24 cellular contexts compared by ENCODE assay signal in genomic region chr11:14081541-14082211, GRCh38.
DNase-seq lines count a peak whose midpoint lies in the region; ATAC-seq, FAIRE-seq and TF ChIP-seq lines count a peak whose summit lies in the region.
"Had no signal": no experiment of that assay in that cellular context is flagged by ENCODE, and none has a peak within 500 bp of the region (broad histone marks: within the 10 kb centered on the region; RNA-seq: fewer than 3 reads in every experiment).

No MANE protein-coding gene starts in this region.

- H3F3A ChIP-seq in GM23338 (replicated peaks; ENCODE audit: low read depth), result no peaks in the 10 kb centered on the region
- H3F3A ChIP-seq in smooth muscle cell (ENCODE audit: low read depth), result peaks cover 13% of the 10 kb centered on the region

- no peaks in the 10 kb centered on the region for H3K36me3 Mint-ChIP-seq in GM23338 (ENCODE audit: low read depth)
- H3K36me3 Mint-ChIP-seq: activated naive CD4-positive, alpha-beta T cell treated with anti-CD3 and anti-CD28 coated beads, Interleukin-2, amount 50 U/mL, for 72 hours; brain; CD14-positive monocyte had no signal

- H3K4me3 ChIP-seq in GM23338, result no peak overlapping the region
- no peak overlapping the region for H3K4me3 ChIP-seq in left lung
- H3K4me3 ChIP-seq in smooth muscle cell, result no peak overlapping the region
- H3K4me3 ChIP-seq: MG63, ovary had no signal

- H3K9me2 ChIP-seq in GM23338 (ENCODE audit: insufficient read depth), result 0 out of 2 replicates have a peak, but pooled peaks cover 2% of the 10 kb centered on the region

- no peaks in the 10 kb centered on the region for H3K4me1 ChIP-seq in GM23338 (ENCODE audit: insufficient read depth)
- peaks cover 0 to 7% of the 10 kb centered on the region in 2 donors for H3K4me1 ChIP-seq in left lung
- H3K4me1 ChIP-seq in smooth muscle cell (ENCODE audit: low read depth), result peaks cover 24% of the 10 kb centered on the region

- H3K79me2 ChIP-seq in GM23338 (replicated peaks; ENCODE audit: insufficient read depth) (no peaks in the 10 kb centered on the region), smooth muscle cell (ENCODE audit: low read depth) (no peaks in the 10 kb centered on the region)

- H3K27ac ChIP-seq in GM23338 (ENCODE audit: low read depth) (no peak overlapping the region), left lung (peak overlapping the region in 1 of 2 donors; percentile 65), smooth muscle cell (ENCODE audit: low read depth) (peak overlapping the region; percentile 41)

- TF ChIP-seq CTCF in GM23338 (conservative IDR thresholded peaks at IDR 0.05; ENCODE audit: low read depth in 2 of 2), result no peak
- TF ChIP-seq CTCF in left lung (IDR thresholded peaks at IDR 0.05), result no peak
- no peak for TF ChIP-seq CTCF in smooth muscle cell (IDR thresholded peaks at IDR 0.05; ENCODE audit: borderline replicate concordance, insufficient read depth, poor library complexity, severe bottlenecking)

- H3K27me3 ChIP-seq in GM23338 (ENCODE audit: insufficient read depth), result no peaks in the 10 kb centered on the region
- no peaks in the 10 kb centered on the region for H3K27me3 ChIP-seq in left lung
- no peaks in the 10 kb centered on the region for H3K27me3 ChIP-seq in smooth muscle cell (ENCODE audit: low read depth)
- H3K27me3 ChIP-seq: MG63, ovary had no signal

- no peak overlapping the region for H3K4me3 Mint-ChIP-seq in GM23338
- H3K4me3 Mint-ChIP-seq: activated CD8-positive, alpha-beta T cell treated with anti-CD3 and anti-CD28 coated beads, Interleukin-2, amount 10 ng/mL, durations not matched to agents 7 days and 5 days; activated T-cell treated with anti-CD3 and anti-CD28 coated beads, Interleukin-2, amount 50 U/mL, for 4 hours; brain; CD14-positive monocyte; stimulated activated naive CD8-positive, alpha-beta T cell treated with anti-CD3 and anti-CD28 coated beads, Interleukin-15, Interleukin-2, amounts not matched to agents 100 ng/mL and 50 ng/mL, for 24 hours had no signal

- H3K36me3 ChIP-seq in GM23338 (ENCODE audit: insufficient read depth) (no peaks in the 10 kb centered on the region), left lung (no peaks in the 10 kb centered on the region), smooth muscle cell (ENCODE audit: low read depth) (no peaks in the 10 kb centered on the region)
- H3K36me3 ChIP-seq: MG63, ovary had no signal

- no peak overlapping the region for H3K9ac ChIP-seq in smooth muscle cell (ENCODE audit: low read depth)

- H3K9me3 Mint-ChIP-seq in GM23338, result no peaks in the 10 kb centered on the region
- H3K9me3 Mint-ChIP-seq: activated naive CD4-positive, alpha-beta T cell treated with anti-CD3 and anti-CD28 coated beads, Interleukin-2, amount 50 U/mL, for 72 hours; activated T-cell treated with anti-CD3 and anti-CD28 coated beads, Interleukin-2, amount 50 U/mL, for 4 hours; stimulated activated naive CD8-positive, alpha-beta T cell treated with anti-CD3 and anti-CD28 coated beads, Interleukin-15, Interleukin-2, amounts not matched to agents 100 ng/mL and 50 ng/mL, for 24 hours had no signal

- no peaks in the 10 kb centered on the region for H3K4me1 Mint-ChIP-seq in GM23338

- DNase-seq in GM23338 (ENCODE audit: low spot score) (no peak), left lung (no peak), smooth muscle cell (lab: John Stamatoyannopoulos, UW; ENCODE audit: unreplicated experiment) (no peak), NCI-H2227 treated with DMSO at 0.1 percent for 48 hours (lab: John Stamatoyannopoulos, UW) (no peak), CD1c-positive myeloid dendritic cell (ENCODE audit: extremely low spot score) (no peak), NCI-H2107 treated with DMSO at 0.1 percent for 48 hours (lab: John Stamatoyannopoulos, UW; ENCODE audit: unreplicated experiment) (no peak)
- DNase-seq: ACHN; activated CD8-positive, alpha-beta T cell treated with anti-CD3 and anti-CD28 coated beads, Interleukin-2, amount 10 ng/mL, durations not matched to agents 7 days and 5 days; activated T-cell treated with anti-CD3 and anti-CD28 coated beads, Interleukin-2, amount 50 U/mL, for 4 hours; cortex of kidney; IMR-90; MG63; NCI-H1436 treated with DMSO at 0.1 percent for 48 hours; NCI-H774; ovary; stimulated activated CD4-positive, alpha-beta T cell treated with anti-CD3 and anti-CD28 coated beads, Interleukin-2, amount 100 ng/mL, for 48 hours had no signal

- no peaks in the 10 kb centered on the region for H4K20me1 ChIP-seq in GM23338 (replicated peaks; ENCODE audit: insufficient read depth)
- no peaks in the 10 kb centered on the region for H4K20me1 ChIP-seq in smooth muscle cell (ENCODE audit: low read depth)

- peaks cover 0 to 2% of the 10 kb centered on the region in 2 donors for H3K9me3 ChIP-seq in left lung
- no peaks in the 10 kb centered on the region for H3K9me3 ChIP-seq in smooth muscle cell (replicated peaks; ENCODE audit: low read depth)
- H3K9me3 ChIP-seq: MG63, ovary had no signal

- H2AFZ ChIP-seq in GM23338, result peak overlapping the region; percentile 52; the same call in 1 of the 2 replicates
- H2AFZ ChIP-seq in smooth muscle cell (ENCODE audit: low read depth), result no peak overlapping the region

- no peak overlapping the region for H3K4me2 ChIP-seq in GM23338
- peak overlapping the region; percentile 3 for H3K4me2 ChIP-seq in smooth muscle cell

- FAIRE-seq in endometrium (lab: Jason Lieb, UNC), result peak; percentile 72
- FAIRE-seq: GM12891 had no signal

- no peak overlapping the region for H3K27ac Mint-ChIP-seq in GM23338
- H3K27ac Mint-ChIP-seq: activated CD8-positive, alpha-beta T cell treated with anti-CD3 and anti-CD28 coated beads, Interleukin-2, amount 10 ng/mL, durations not matched to agents 7 days and 5 days; activated naive CD4-positive, alpha-beta T cell treated with anti-CD3 and anti-CD28 coated beads, Interleukin-2, amount 50 U/mL, for 72 hours; CD14-positive monocyte; stimulated activated naive CD8-positive, alpha-beta T cell treated with anti-CD3 and anti-CD28 coated beads, Interleukin-15, Interleukin-2, amounts not matched to agents 100 ng/mL and 50 ng/mL, for 24 hours had no signal

- ATAC-seq in GM23338, result no peak
- peak; percentile 70 for ATAC-seq in left lung
- ATAC-seq in HG03460 (IDR thresholded peaks at IDR 0.05; ENCODE audit: unreplicated experiment), result no peak
- ATAC-seq: activated CD8-positive, alpha-beta T cell treated with anti-CD3 and anti-CD28 coated beads, Interleukin-2, amount 10 ng/mL, durations not matched to agents 7 days and 5 days; activated naive CD4-positive, alpha-beta T cell treated with anti-CD3 and anti-CD28 coated beads, Interleukin-2, amount 50 U/mL, for 72 hours; activated T-cell treated with anti-CD3 and anti-CD28 coated beads, Interleukin-2, amount 50 U/mL, for 4 hours; HCT116 had no signal

- H3K27me3 Mint-ChIP-seq in GM23338 (ENCODE audit: insufficient read depth, low read depth, poor library complexity), result peaks cover 6% of the 10 kb centered on the region
- H3K27me3 Mint-ChIP-seq: stimulated activated naive CD8-positive, alpha-beta T cell treated with anti-CD3 and anti-CD28 coated beads, Interleukin-15, Interleukin-2, amounts not matched to agents 100 ng/mL and 50 ng/mL, for 24 hours had no signal

- WGBS in smooth muscle cell (ENCODE audit: low lambda C conversion rate), result 60% methylated on average over 7 of the region's 7 CpGs

- intact Hi-C loops in left lung (cut with DNase I), result no loop called here

TF ChIP-seq in GM23338, 12 proteins besides CTCF, POLR2A, EP300 and RAD21 (continues in another document):
- TF ChIP-seq NANOG (IDR thresholded peaks at IDR 0.05; ENCODE audit: borderline replicate concordance) (no peak), JUNB (IDR thresholded peaks at IDR 0.05; ENCODE audit: unreplicated experiment) (no peak), ZNF114 (CRISPR knock-in tag; IDR thresholded peaks at IDR 0.05) (no peak), STAT1 (IDR thresholded peaks at IDR 0.05; ENCODE audit: unreplicated experiment) (no peak), POLR2AphosphoS5 (IDR thresholded peaks at IDR 0.05; ENCODE audit: low read depth) (no peak), EZH2phosphoT487 (IDR thresholded peaks at IDR 0.05; ENCODE audit: unreplicated experiment) (no peak), EZH2 (IDR thresholded peaks at IDR 0.05; ENCODE audit: low read depth, unreplicated experiment) (no peak), ZNF331 (CRISPR knock-in tag; IDR thresholded peaks at IDR 0.05; ENCODE audit: low read depth) (no peak)
- TF ChIP-seq, protein P1, sequence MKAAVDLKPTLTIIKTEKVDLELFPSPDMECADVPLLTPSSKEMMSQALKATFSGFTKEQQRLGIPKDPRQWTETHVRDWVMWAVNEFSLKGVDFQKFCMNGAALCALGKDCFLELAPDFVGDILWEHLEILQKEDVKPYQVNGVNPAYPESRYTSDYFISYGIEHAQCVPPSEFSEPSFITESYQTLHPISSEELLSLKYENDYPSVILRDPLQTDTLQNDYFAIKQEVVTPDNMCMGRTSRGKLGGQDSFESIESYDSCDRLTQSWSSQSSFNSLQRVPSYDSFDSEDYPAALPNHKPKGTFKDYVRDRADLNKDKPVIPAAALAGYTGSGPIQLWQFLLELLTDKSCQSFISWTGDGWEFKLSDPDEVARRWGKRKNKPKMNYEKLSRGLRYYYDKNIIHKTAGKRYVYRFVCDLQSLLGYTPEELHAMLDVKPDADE (IDR thresholded peaks at IDR 0.05), result no peak
